Comparison of ENCODE assay signal across 25 cellular contexts in genomic region chr18:78268226-78268625, GRCh38.
"Had no signal": no experiment of that assay in that cellular context is flagged by ENCODE, and none has a peak within 500 bp of the region (broad histone marks: within the 10 kb centered on the region; RNA-seq: fewer than 3 reads in every experiment).

No MANE protein-coding gene starts in this region.

- H3K4me3 ChIP-seq: colonic mucosa, esophagus squamous epithelium, gastroesophageal sphincter, heart left ventricle, hepatocyte, left lung, lower lobe of right lung had no signal

- H2AFZ ChIP-seq: hepatocyte had no signal

- H3K4me3 Mint-ChIP-seq: dendritic cell treated with granulocyte-macrophage colony-stimulating factor and Interleukin-4, amounts not matched to agents 40 ng/mL and 50 ng/mL, for 4 days; effector memory CD8-positive, alpha-beta T cell; endodermal cell; immature natural killer cell had no signal

- ATAC-seq: effector memory CD8-positive, alpha-beta T cell; esophagus mucosa; gastroesophageal sphincter; heart left ventricle; left lung; left ventricle myocardium superior had no signal

- H3K4me2 ChIP-seq: hepatocyte had no signal

- H3K27me3 ChIP-seq: colonic mucosa, esophagus squamous epithelium, heart left ventricle, hepatocyte, left lung had no signal

- H3K36me3 ChIP-seq: colonic mucosa, esophagus squamous epithelium, gastroesophageal sphincter, heart left ventricle, left lung, lower lobe of right lung had no signal

- H3K9me3 ChIP-seq: colonic mucosa, esophagus squamous epithelium, lower lobe of right lung had no signal

- H3K27ac Mint-ChIP-seq: dendritic cell treated with granulocyte-macrophage colony-stimulating factor and Interleukin-4, amounts not matched to agents 40 ng/mL and 50 ng/mL, for 4 days; effector memory CD8-positive, alpha-beta T cell; endodermal cell; immature natural killer cell had no signal

- DNase-seq: cerebellar nuclear complex; colonic mucosa; cortex of kidney; effector CD8-positive, alpha-beta T cell; effector memory CD8-positive, alpha-beta T cell; endodermal cell; erythroblast; esophagus squamous epithelium; foreskin fibroblast; heart left ventricle; hypothalamus; immature natural killer cell; islet precursor cell; kidney; kidney glomerular epithelial cell; left lung; left ventricle myocardium superior; lower lobe of right lung; mesenchymal stem cell; midbrain had no signal

- H3K27ac ChIP-seq: colonic mucosa, epithelial cell of prostate, esophagus squamous epithelium, gastroesophageal sphincter, heart left ventricle, hepatocyte, left lung, lower lobe of right lung had no signal

- H3K36me3 Mint-ChIP-seq: immature natural killer cell had no signal

- H3K4me1 ChIP-seq: colonic mucosa, esophagus squamous epithelium, gastroesophageal sphincter, heart left ventricle, left lung, lower lobe of right lung had no signal

- H3K79me2 ChIP-seq: hepatocyte had no signal

- H3K27me3 Mint-ChIP-seq: dendritic cell treated with granulocyte-macrophage colony-stimulating factor and Interleukin-4, amounts not matched to agents 40 ng/mL and 50 ng/mL, for 4 days; effector memory CD8-positive, alpha-beta T cell had no signal

- H3K4me1 Mint-ChIP-seq: endodermal cell, immature natural killer cell had no signal
